ENCODE assay signal across 7 cellular contexts in genomic region chr17:62479895-62480253, GRCh38. TPM values are rescaled to one million over a fixed set of nuclear protein-coding genes. Genes with fewer than 3 reads are reported as not detected.
A peak's percentile ranks its signal among the peaks of the same experiment; 100 is the strongest.
DNase-seq lines count a peak whose midpoint lies in the region; TF ChIP-seq lines count a peak whose summit lies in the region.
"Not testable (repeated sequence)": the region's sequence is repeated elsewhere in the genome, so short reads cannot be mapped to it uniquely, and the experiment has no call there.

No MANE protein-coding gene starts in this region.

- H3K4me3 Mint-ChIP-seq in brain (peak overlapping the region; percentile 92 to 98 (median 96)), mesothelial cell of epicardium (peak overlapping the region; percentile 92)

- peak overlapping the region; percentile 94 to 99 (median 98) for H3K27ac Mint-ChIP-seq in brain
- peak overlapping the region; percentile 99 for H3K27ac Mint-ChIP-seq in mesothelial cell of epicardium

- DNase-seq in GM12864 (ENCODE audit: low read depth); foreskin fibroblast; mesothelial cell of epicardium (ENCODE audit: low spot score in 2 of 2, unreplicated experiment in 2 of 2); skeletal muscle cell (ENCODE audit: low read depth): not testable (repeated sequence)
- DNase-seq in NB4 (ENCODE audit: low read depth): peak; percentile 21

- not testable (repeated sequence) for TF ChIP-seq POLR2A in NB4 (IDR thresholded peaks at IDR 0.05; ENCODE audit: extremely low read depth, insufficient read length)

- not testable (repeated sequence) for H3K27me3 Mint-ChIP-seq in brain; mesothelial cell of epicardium (ENCODE audit: low read depth)

- peak overlapping the region; percentile 82 for H3K27ac ChIP-seq in VCaP

- H3K4me3 ChIP-seq in GM12864 (ENCODE audit: low read depth, low read length): peak overlapping the region; percentile 79
- peak overlapping the region; percentile 78 for H3K4me3 ChIP-seq in NB4 (ENCODE audit: low read depth, low read length)
- H3K4me3 ChIP-seq in foreskin fibroblast (ENCODE audit: low read depth in 1 of 2, low read length in 2 of 2): peak overlapping the region; percentile 59 to 73
- H3K4me3 ChIP-seq in skeletal muscle cell (ENCODE audit: low read depth, low read length): peak overlapping the region; percentile 67

- H3K9me3 Mint-ChIP-seq in brain, mesothelial cell of epicardium: not testable (repeated sequence)

- H3K4me1 Mint-ChIP-seq in brain: peaks cover 45% of the 10 kb centered on the region
- peaks cover 24% of the 10 kb centered on the region for H3K4me1 Mint-ChIP-seq in mesothelial cell of epicardium

- peaks cover 40% of the 10 kb centered on the region for H3K36me3 Mint-ChIP-seq in brain
- H3K36me3 Mint-ChIP-seq in mesothelial cell of epicardium: not testable (repeated sequence)

- not testable (repeated sequence) for TF ChIP-seq CTCF in GM12864 (IDR thresholded peaks at IDR 0.05; ENCODE audit: low read depth, low read length, missing control alignments); NB4 (IDR thresholded peaks at IDR 0.05; ENCODE audit: low read depth, low read length); VCaP (conservative IDR thresholded peaks at IDR 0.05); brain (conservative IDR thresholded peaks at IDR 0.05); foreskin fibroblast (IDR thresholded peaks at IDR 0.05; ENCODE audit: low read depth, low read length); mesothelial cell of epicardium (IDR thresholded peaks at IDR 0.05; ENCODE audit: unreplicated experiment)

RNA-seq across cellular contexts. Expression of gene TLK2, which starts 1.2 kb away (rescaled TPM):
- 27.3 TPM for polyA plus RNA-seq in brain (ENCODE audit: insufficient read depth, low read depth, low replicate concordance)
- 61.6 to 67.8 TPM (median 61.9 TPM) in 3 replicates for total RNA-seq in mesothelial cell of epicardium

RNA-seq across cellular contexts. Expression of gene METTL2A, which starts 56.2 kb away (rescaled TPM):
- polyA plus RNA-seq in brain (ENCODE audit: insufficient read depth, low read depth, low replicate concordance): 23.9 TPM
- total RNA-seq in mesothelial cell of epicardium: 22.4 to 25.2 TPM (median 24.6 TPM) in 3 replicates
